In genomic region chr22:17738386-17739128, GRCh38 we compare ENCODE assay signal across 19 cellular contexts. TPM values are rescaled to one million over a fixed set of nuclear protein-coding genes. Genes with fewer than 3 reads are reported as not detected.
A peak's percentile ranks its signal among the peaks of the same experiment; 100 is the strongest.
DNase-seq lines count a peak whose midpoint lies in the region; ATAC-seq and TF ChIP-seq lines count a peak whose summit lies in the region.
"Had no signal": no experiment of that assay in that cellular context is flagged by ENCODE, and none has a peak within 500 bp of the region (broad histone marks: within the 10 kb centered on the region; RNA-seq: fewer than 3 reads in every experiment).

No MANE protein-coding gene starts in this region.

- no peaks in the 10 kb centered on the region for H3K4me1 ChIP-seq in neural progenitor cell

- no peak overlapping the region for H3K4me2 ChIP-seq in neural progenitor cell
- H3K4me2 ChIP-seq: BLaER1 treated with 17β-estradiol and CSF1 and Interleukin-3, amounts not matched to agents 10 nM and 100 nM had no signal

- H3K9me3 ChIP-seq in neural progenitor cell (ENCODE audit: low read depth), result no peaks in the 10 kb centered on the region
- H3K9me3 ChIP-seq: BLaER1 treated with 17β-estradiol and CSF1 and Interleukin-3, amounts not matched to agents 10 nM and 100 nM had no signal

- H3K4me1 Mint-ChIP-seq in neural progenitor cell, result peaks cover 2% of the 10 kb centered on the region

- H3K4me3 ChIP-seq in neural progenitor cell, result no peak overlapping the region
- H3K4me3 ChIP-seq: BLaER1 treated with 17β-estradiol and CSF1 and Interleukin-3, amounts not matched to agents 10 nM and 100 nM had no signal

- no peaks in the 10 kb centered on the region for H3K79me2 ChIP-seq in neural progenitor cell (ENCODE audit: low read depth)

- H3K4me3 Mint-ChIP-seq in neural progenitor cell, result no peak overlapping the region
- H3K4me3 Mint-ChIP-seq: CD4-positive, alpha-beta T cell; H9; IgD-negative memory B cell had no signal

- H3K9ac ChIP-seq in neural progenitor cell, result no peak overlapping the region
- H3K9ac ChIP-seq: BLaER1 treated with 17β-estradiol and CSF1 and Interleukin-3, amounts not matched to agents 10 nM and 100 nM had no signal

- TF ChIP-seq CTCF in neural progenitor cell (IDR thresholded peaks at IDR 0.05), result no peak

- no peaks in the 10 kb centered on the region for H3K27me3 ChIP-seq in neural progenitor cell
- H3K27me3 ChIP-seq: BLaER1 treated with 17β-estradiol and CSF1 and Interleukin-3, amounts not matched to agents 10 nM and 100 nM had no signal

- no peaks in the 10 kb centered on the region for H3K27me3 Mint-ChIP-seq in neural progenitor cell (ENCODE audit: insufficient read depth, low read depth)
- H3K27me3 Mint-ChIP-seq: CD4-positive, alpha-beta T cell; IgD-negative memory B cell had no signal

- peaks cover 1% of the 10 kb centered on the region for H4K20me1 ChIP-seq in neural progenitor cell (ENCODE audit: low read depth)

- H3K9me3 Mint-ChIP-seq in activated naive CD4-positive, alpha-beta T cell treated with anti-CD3 and anti-CD28 coated beads, Interleukin-2, amount 50 U/mL, for 72 hours, result no peaks in the 10 kb centered on the region
- no peaks in the 10 kb centered on the region for H3K9me3 Mint-ChIP-seq in neural progenitor cell
- H3K9me3 Mint-ChIP-seq: CD4-positive, alpha-beta T cell; IgD-negative memory B cell had no signal

- DNase-seq in activated naive CD4-positive, alpha-beta T cell treated with anti-CD3 and anti-CD28 coated beads, Interleukin-2, amount 50 U/mL, for 72 hours (ENCODE audit: low spot score in 2 of 2), result no peak
- DNase-seq in activated naive CD4-positive, alpha-beta T cell treated with anti-CD3 and anti-CD28 coated beads, Interleukin-2, amount 50 U/mL, for 16 hours, result no peak
- DNase-seq in cerebellar cortex (ENCODE audit: low spot score), result peak; percentile 91
- no peak for DNase-seq in neural progenitor cell (ENCODE audit: low spot score)
- no peak for DNase-seq in AG08395 (ENCODE audit: low spot score)
- DNase-seq in DMS53 treated with DMSO at 0.1 percent for 48 hours (lab: John Stamatoyannopoulos, UW; ENCODE audit: unreplicated experiment), result no peak
- DNase-seq: AML-193; CD4-positive, alpha-beta T cell; DMS79 treated with DMSO at 0.1 percent for 48 hours; EL; GDM1; GOT3; H9; KG1 had no signal

- peak overlapping the region; percentile 26 to 50 for H3K27ac Mint-ChIP-seq in activated naive CD4-positive, alpha-beta T cell treated with anti-CD3 and anti-CD28 coated beads, Interleukin-2, amount 50 U/mL, for 72 hours
- H3K27ac Mint-ChIP-seq in neural progenitor cell, result peak overlapping the region; percentile 57
- H3K27ac Mint-ChIP-seq: CD4-positive, alpha-beta T cell; IgD-negative memory B cell had no signal

- H3F3A ChIP-seq in neural progenitor cell (ENCODE audit: low read depth), result no peaks in the 10 kb centered on the region

- H3K36me3 ChIP-seq in neural progenitor cell, result no peaks in the 10 kb centered on the region

- peaks cover 0 to 5% of the 10 kb centered on the region in 2 donors for H3K36me3 Mint-ChIP-seq in activated naive CD4-positive, alpha-beta T cell treated with anti-CD3 and anti-CD28 coated beads, Interleukin-2, amount 50 U/mL, for 72 hours
- no peaks in the 10 kb centered on the region for H3K36me3 Mint-ChIP-seq in neural progenitor cell
- H3K36me3 Mint-ChIP-seq: IgD-negative memory B cell had no signal

- H3K27ac ChIP-seq in neural progenitor cell, result no peak overlapping the region
- H3K27ac ChIP-seq: 22Rv1; BLaER1 treated with 17β-estradiol and CSF1 and Interleukin-3, amounts not matched to agents 10 nM and 100 nM had no signal

- no peak for ATAC-seq in activated naive CD4-positive, alpha-beta T cell treated with anti-CD3 and anti-CD28 coated beads, Interleukin-2, amount 50 U/mL, for 72 hours
- no peak for ATAC-seq in GM18505 (IDR thresholded peaks at IDR 0.05; ENCODE audit: unreplicated experiment)
- ATAC-seq in GM21825 (IDR thresholded peaks at IDR 0.05; ENCODE audit: unreplicated experiment), result no peak

- no peak for TF ChIP-seq POLR2A in GM18505 (IDR thresholded peaks at IDR 0.05; ENCODE audit: borderline replicate concordance, extremely low read depth, insufficient read depth, insufficient read length)

- no peak overlapping the region for H2AFZ ChIP-seq in neural progenitor cell (replicated peaks)

RNA-seq across cellular contexts. Expression of gene BID, which starts 35.7 kb away (rescaled TPM):
- total RNA-seq in activated naive CD4-positive, alpha-beta T cell treated with anti-CD3 and anti-CD28 coated beads, Interleukin-2, amount 50 U/mL, for 72 hours, result 10 to 100 TPM in 1 of 2 donors, 1 to 10 TPM in 1; 9.8 to 19.0 TPM
- 16.6 and 29.2 TPM in 2 replicates for total RNA-seq in neural progenitor cell (ENCODE audit: low replicate concordance)
